Comparison of ENCODE assay signal across 22 cellular contexts in genomic region chr13:48255954-48256353, GRCh38. TPM values are rescaled to one million over a fixed set of nuclear protein-coding genes. Genes with fewer than 3 reads are reported as not detected.
DNase-seq lines count a peak whose midpoint lies in the region; ATAC-seq, FAIRE-seq and TF ChIP-seq lines count a peak whose summit lies in the region.
"Had no signal": no experiment of that assay in that cellular context is flagged by ENCODE, and none has a peak within 500 bp of the region (broad histone marks: within the 10 kb centered on the region; RNA-seq: fewer than 3 reads in every experiment).

No MANE protein-coding gene starts in this region.

- H3K4me3 Mint-ChIP-seq in activated T-helper 17 cell treated with anti-CD3 and anti-CD28 coated beads, Interleukin-2, amount 50 U/mL, for 72 hours = no peak overlapping the region
- H3K4me3 Mint-ChIP-seq in stimulated activated naive CD8-positive, alpha-beta T cell treated with anti-CD3 and anti-CD28 coated beads, Interleukin-15, amount 100 ng/mL, for 72 hours = no peak overlapping the region
- H3K4me3 Mint-ChIP-seq: GM23338, mesothelial cell of epicardium, nephron had no signal

- TF ChIP-seq POLR2A in HepG2 (IDR thresholded peaks at IDR 0.05; ENCODE audit: insufficient read depth in 1 of 2, low read depth in 2 of 2, low read length in 2 of 2) = no peak

- H2AFZ ChIP-seq in HepG2 (ENCODE audit: low read length) = no peak overlapping the region
- H2AFZ ChIP-seq: GM23338 had no signal

- H3K27ac ChIP-seq in left ventricle myocardium inferior (replicated peaks) (peak overlapping the region; percentile 17), HepG2 (ENCODE audit: extremely low read length, insufficient read depth, low read length) (no peak overlapping the region)
- H3K27ac ChIP-seq: pancreas, right lobe of liver, SJSA1, transverse colon had no signal

- in situ Hi-C loops in HepG2 (cut with HindIII; ENCODE audit: extremely low pct_ligation_motif_present, low pct_unique_long_range_greater_than_20kb) = no loop called here

- FAIRE-seq in HepG2 (lab: Jason Lieb, UNC) = no peak
- FAIRE-seq: colon, RCC 7860 had no signal

- DNase-seq in left ventricle myocardium inferior (no peak), cardiac septum (ENCODE audit: low spot score) (no peak), HepG2 (ENCODE audit: low spot score) (no peak), glomerular visceral epithelial cell (ENCODE audit: extremely low spot score) (no peak)
- DNase-seq in stimulated activated naive CD8-positive, alpha-beta T cell treated with anti-CD3 and anti-CD28 coated beads, Interleukin-15, amount 100 ng/mL, for 72 hours = no peak
- no peak for DNase-seq in stimulated activated CD4-positive, alpha-beta T cell treated with anti-CD3 and anti-CD28 coated beads, Interleukin-4, amount 100 ng/mL, for 24 hours
- DNase-seq: activated CD4-positive, alpha-beta T cell treated with anti-CD3 and anti-CD28 coated beads for 4 hours; effector CD8-positive, alpha-beta T cell; heart left ventricle; NCI-H2081 treated with DMSO at 0.1 percent for 48 hours; pancreas; right lobe of liver; T-helper 1 cell; transverse colon had no signal

- H3K9ac ChIP-seq in HepG2 (ENCODE audit: insufficient read depth, low read depth, low read length) = no peak overlapping the region

- H3K4me1 ChIP-seq in left ventricle myocardium inferior = peaks cover 88% of the 10 kb centered on the region
- peaks cover 64% of the 10 kb centered on the region for H3K4me1 ChIP-seq in HepG2 (ENCODE audit: insufficient read depth, low read length)
- H3K4me1 ChIP-seq: SJSA1 had no signal

- H3K27me3 Mint-ChIP-seq in activated T-helper 17 cell treated with anti-CD3 and anti-CD28 coated beads, Interleukin-2, amount 50 U/mL, for 72 hours = no peaks in the 10 kb centered on the region
- H3K27me3 Mint-ChIP-seq in stimulated activated naive CD8-positive, alpha-beta T cell treated with anti-CD3 and anti-CD28 coated beads, Interleukin-15, amount 100 ng/mL, for 72 hours = no peaks in the 10 kb centered on the region

- no peaks in the 10 kb centered on the region for H3K9me3 Mint-ChIP-seq in activated T-helper 17 cell treated with anti-CD3 and anti-CD28 coated beads, Interleukin-2, amount 50 U/mL, for 72 hours
- no peaks in the 10 kb centered on the region for H3K9me3 Mint-ChIP-seq in stimulated activated naive CD8-positive, alpha-beta T cell treated with anti-CD3 and anti-CD28 coated beads, Interleukin-15, amount 100 ng/mL, for 72 hours
- H3K9me3 Mint-ChIP-seq: GM23338, mesothelial cell of epicardium, nephron had no signal

- no peaks in the 10 kb centered on the region for H4K20me1 ChIP-seq in HepG2 (ENCODE audit: insufficient read depth, low read length)

- H3K4me3 ChIP-seq in left ventricle myocardium inferior = no peak overlapping the region
- no peak overlapping the region for H3K4me3 ChIP-seq in HepG2 (replicated peaks in 1 of 3; ENCODE audit: insufficient read depth in 1 of 3, low read depth in 2 of 3, low read length in 3 of 3)
- H3K4me3 ChIP-seq: GM23338, heart left ventricle, pancreas, right lobe of liver, SJSA1, transverse colon had no signal

- H3K79me2 ChIP-seq in HepG2 (ENCODE audit: insufficient read depth, low read length) = peaks cover 2% of the 10 kb centered on the region

- intact Hi-C loops in left ventricle myocardium inferior (cut with micrococcal nuclease) (no loop called here), cardiac septum (cut with DNase I) (no loop called here), HepG2 (cut with micrococcal nuclease; ENCODE audit: unreplicated experiment) (loop anchor here (5.0 kb wide), 1 partner anchor 51 kb away; no protein-coding TSS in a partner anchor)

- TF ChIP-seq EP300 in HepG2 (IDR thresholded peaks at IDR 0.05; ENCODE audit: low read depth in 2 of 2, low read length in 2 of 2) (no peak), HepG2 (CRISPR knock-in tag; IDR thresholded peaks at IDR 0.05; ENCODE audit: borderline replicate concordance) (no peak)

- TF ChIP-seq CTCF in left ventricle myocardium inferior (IDR thresholded peaks at IDR 0.05; ENCODE audit: borderline replicate concordance) (no peak), HepG2 (CRISPR knock-in tag; IDR thresholded peaks at IDR 0.05) (no peak)

- H3K36me3 ChIP-seq in left ventricle myocardium inferior (peaks cover 73% of the 10 kb centered on the region), HepG2 (replicated peaks in 1 of 2; ENCODE audit: control insufficient read depth in 1 of 2, insufficient read depth in 2 of 2, low read length in 2 of 2) (peaks cover 9 to 45% of the 10 kb centered on the region in 2 experiments)

- peaks cover 18% of the 10 kb centered on the region for H3K4me1 Mint-ChIP-seq in activated T-helper 17 cell treated with anti-CD3 and anti-CD28 coated beads, Interleukin-2, amount 50 U/mL, for 72 hours
- H3K4me1 Mint-ChIP-seq in stimulated activated naive CD8-positive, alpha-beta T cell treated with anti-CD3 and anti-CD28 coated beads, Interleukin-15, amount 100 ng/mL, for 72 hours = peaks cover 67% of the 10 kb centered on the region

- H3K9me3 ChIP-seq in left ventricle myocardium inferior (replicated peaks) = no peaks in the 10 kb centered on the region
- H3K9me3 ChIP-seq in HepG2 (ENCODE audit: low read length) = no peaks in the 10 kb centered on the region
- H3K9me3 ChIP-seq: heart left ventricle, pancreas, right lobe of liver, SJSA1, transverse colon had no signal

- no peak overlapping the region for H3K4me2 ChIP-seq in HepG2 (ENCODE audit: low read depth, low read length)
- H3K4me2 ChIP-seq: GM23338 had no signal

- peaks cover 81% of the 10 kb centered on the region for H3K36me3 Mint-ChIP-seq in activated T-helper 17 cell treated with anti-CD3 and anti-CD28 coated beads, Interleukin-2, amount 50 U/mL, for 72 hours (ENCODE audit: low read depth)

- peak overlapping the region; percentile 48 for H3K27ac Mint-ChIP-seq in activated T-helper 17 cell treated with anti-CD3 and anti-CD28 coated beads, Interleukin-2, amount 50 U/mL, for 72 hours
- H3K27ac Mint-ChIP-seq in stimulated activated naive CD8-positive, alpha-beta T cell treated with anti-CD3 and anti-CD28 coated beads, Interleukin-15, amount 100 ng/mL, for 72 hours = peak overlapping the region in 1 of 2 donors; percentile 52
- H3K27ac Mint-ChIP-seq: GM23338, mesothelial cell of epicardium had no signal

- BruUV-seq in HepG2 (replicated peaks; lab: Mats Ljungman, UMichigan) = no TSS peak

- no peak for TF ChIP-seq RAD21 in HepG2 (CRISPR knock-in tag; IDR thresholded peaks at IDR 0.05)

- ATAC-seq in activated T-helper 17 cell treated with anti-CD3 and anti-CD28 coated beads, Interleukin-2, amount 50 U/mL, for 72 hours (replicated peaks) = peak; percentile 37
- no peak for ATAC-seq in HepG2
- ATAC-seq in stimulated activated naive CD8-positive, alpha-beta T cell treated with anti-CD3 and anti-CD28 coated beads, Interleukin-15, amount 100 ng/mL, for 72 hours = peak; percentile 57
- ATAC-seq: GM23338, left lobe of liver had no signal

- H3K27me3 ChIP-seq in left ventricle myocardium inferior (ENCODE audit: low read depth) (no peaks in the 10 kb centered on the region), HepG2 (ENCODE audit: control insufficient read depth in 1 of 2, insufficient read depth in 2 of 2, low read length in 2 of 2) (no peaks in the 10 kb centered on the region)
- H3K27me3 ChIP-seq: heart left ventricle, pancreas, right lobe of liver, SJSA1, transverse colon had no signal

- POLR2A ChIA-PET in HepG2 (lab: Yijun Ruan, JAX) = interaction anchor here (0.6 to 0.9 kb wide), 2 partner anchors 24 to 114 kb away, joined by 3 read pairs; no protein-coding TSS in a partner anchor

- CTCF ChIA-PET in HepG2 (lab: Yijun Ruan, JAX; ENCODE audit: low intra/inter-chr PET ratio, low total read pairs) = no interaction called here

- 94% methylated on average over 1 of the region's 1 CpG for WGBS in HepG2 (ENCODE audit: low lambda C conversion rate)

RNA-seq across cellular contexts. Expression of gene ITM2B, which starts 22.9 kb away (rescaled TPM):
- total RNA-seq in left ventricle myocardium inferior = 533 TPM
- 386 TPM for total RNA-seq in cardiac septum
- 100 to 1,000 TPM in 1 of 2 donors, 10 to 100 TPM in 1; 75.7 to 108 TPM for total RNA-seq in activated T-helper 17 cell treated with anti-CD3 and anti-CD28 coated beads, Interleukin-2, amount 50 U/mL, for 72 hours
- 80.7 and 158 TPM in 2 replicates for total RNA-seq in HepG2 (2016; rRNA removed; fragmentation: Illumina TruSeq; extraction: Trizol)
- total RNA-seq in HepG2 (2016; cell fraction: cytosol; rRNA removed; fragmentation: Illumina TruSeq; extraction: Trizol; ENCODE audit: low read depth) = 19.7 and 23.5 TPM in 2 replicates
- 78.9 and 158 TPM in 2 replicates for total RNA-seq in HepG2 (2016; cell fraction: insoluble cytoplasmic fraction; rRNA removed; fragmentation: Illumina TruSeq; extraction: Trizol)
- total RNA-seq in HepG2 (2016; cell fraction: membrane; rRNA removed; fragmentation: Illumina TruSeq; extraction: Trizol) = 28.8 and 29.1 TPM in 2 replicates
- total RNA-seq in HepG2 (2016; cell fraction: nucleus; rRNA removed; fragmentation: Illumina TruSeq; extraction: Trizol) = 139 and 183 TPM in 2 replicates
- 285 and 373 TPM in 2 replicates for polyA plus RNA-seq in HepG2 (2011; rRNA removed)
- polyA plus RNA-seq in HepG2 (2011; cell fraction: cytosol; rRNA removed) = 119 and 216 TPM in 2 replicates
- polyA plus RNA-seq in HepG2 (2011; cell fraction: nucleus; rRNA removed) = 51.2 and 79.9 TPM in 2 replicates
- 312 and 366 TPM in 2 replicates for polyA plus RNA-seq in HepG2 (2012)
- 32.7 and 38.7 TPM in 2 replicates for polyA plus RNA-seq in HepG2 (2016; cell fraction: cytosol; fragmentation: Illumina TruSeq; extraction: Trizol; ENCODE audit: low read depth)
- polyA plus RNA-seq in HepG2 (2016; cell fraction: insoluble cytoplasmic fraction; fragmentation: Illumina TruSeq; extraction: Trizol; ENCODE audit: low read depth) = 145 and 159 TPM in 2 replicates
- polyA plus RNA-seq in HepG2 (2016; cell fraction: membrane; fragmentation: Illumina TruSeq; extraction: Trizol; ENCODE audit: low read depth) = 44.0 and 47.1 TPM in 2 replicates
- 391 and 415 TPM in 2 replicates for polyA plus RNA-seq in HepG2 (2016; cell fraction: nucleus; fragmentation: Illumina TruSeq; extraction: Trizol; ENCODE audit: insufficient read depth, low read depth)
- polyA minus RNA-seq in HepG2 (2011; rRNA and poly(A)+ RNA removed; ENCODE audit: low replicate concordance) = 16.4 and 36.7 TPM in 2 replicates
- polyA minus RNA-seq in HepG2 (2011; cell fraction: cytosol; rRNA and poly(A)+ RNA removed) = 139 and 194 TPM in 2 replicates
- 29.0 and 53.7 TPM in 2 replicates for polyA minus RNA-seq in HepG2 (2011; cell fraction: nucleus; rRNA and poly(A)+ RNA removed)

RNA-seq across cellular contexts. Expression of gene RB1, which starts 47.6 kb away (rescaled TPM):
- total RNA-seq in left ventricle myocardium inferior (23.8 TPM), cardiac septum (27.6 TPM), HepG2 (2016; rRNA removed; fragmentation: Illumina TruSeq; extraction: Trizol) (23.7 and 35.7 TPM in 2 replicates)
- total RNA-seq in activated T-helper 17 cell treated with anti-CD3 and anti-CD28 coated beads, Interleukin-2, amount 50 U/mL, for 72 hours = 10 to 100 TPM; 28.9 to 37.3 TPM
- total RNA-seq in HepG2 (2016; cell fraction: cytosol; rRNA removed; fragmentation: Illumina TruSeq; extraction: Trizol; ENCODE audit: low read depth) = 2.6 and 3.1 TPM in 2 replicates
- total RNA-seq in HepG2 (2016; cell fraction: insoluble cytoplasmic fraction; rRNA removed; fragmentation: Illumina TruSeq; extraction: Trizol) = 21.7 and 35.5 TPM in 2 replicates
- total RNA-seq in HepG2 (2016; cell fraction: membrane; rRNA removed; fragmentation: Illumina TruSeq; extraction: Trizol) = 11.2 and 11.5 TPM in 2 replicates
- total RNA-seq in HepG2 (2016; cell fraction: nucleus; rRNA removed; fragmentation: Illumina TruSeq; extraction: Trizol) = 23.1 and 26.3 TPM in 2 replicates
- 11.0 and 15.6 TPM in 2 replicates for polyA plus RNA-seq in HepG2 (2011; rRNA removed)
- 6.0 and 9.8 TPM in 2 replicates for polyA plus RNA-seq in HepG2 (2011; cell fraction: cytosol; rRNA removed)
- 4.1 and 5.4 TPM in 2 replicates for polyA plus RNA-seq in HepG2 (2011; cell fraction: nucleus; rRNA removed)
- 15.5 and 15.8 TPM in 2 replicates for polyA plus RNA-seq in HepG2 (2012)
- polyA plus RNA-seq in HepG2 (2016; cell fraction: cytosol; fragmentation: Illumina TruSeq; extraction: Trizol; ENCODE audit: low read depth) = 0.92 and 0.93 TPM in 2 replicates
- 34.7 and 35.7 TPM in 2 replicates for polyA plus RNA-seq in HepG2 (2016; cell fraction: insoluble cytoplasmic fraction; fragmentation: Illumina TruSeq; extraction: Trizol; ENCODE audit: low read depth)
- 4.2 and 4.3 TPM in 2 replicates for polyA plus RNA-seq in HepG2 (2016; cell fraction: membrane; fragmentation: Illumina TruSeq; extraction: Trizol; ENCODE audit: low read depth)
- 17.8 and 23.0 TPM in 2 replicates for polyA plus RNA-seq in HepG2 (2016; cell fraction: nucleus; fragmentation: Illumina TruSeq; extraction: Trizol; ENCODE audit: insufficient read depth, low read depth)
- polyA minus RNA-seq in HepG2 (2011; rRNA and poly(A)+ RNA removed; ENCODE audit: low replicate concordance) = 7.8 and 8.2 TPM in 2 replicates
- 13.0 TPM in 2 replicates for polyA minus RNA-seq in HepG2 (2011; cell fraction: cytosol; rRNA and poly(A)+ RNA removed)
- polyA minus RNA-seq in HepG2 (2011; cell fraction: nucleus; rRNA and poly(A)+ RNA removed) = 32.4 and 33.0 TPM in 2 replicates
